In genomic region chr5:140286424-140286823, GRCh38 we compare ENCODE assay signal across 6 cellular contexts.
"Had no signal": no experiment of that assay in that cellular context is flagged by ENCODE, and none has a peak within 500 bp of the region (broad histone marks: within the 10 kb centered on the region; RNA-seq: fewer than 3 reads in every experiment).

No MANE protein-coding gene starts in this region.

- DNase-seq: H9, HCEC 1CT, IMR-90, KBM-7 had no signal

- H3K4me3 Mint-ChIP-seq: GM23338, H9 had no signal

- H3K27ac ChIP-seq: HL-60 had no signal

- H2AFZ ChIP-seq: GM23338 had no signal

- H3K4me2 ChIP-seq: GM23338 had no signal

- H3K4me1 Mint-ChIP-seq: GM23338, H9 had no signal

- H3K27ac Mint-ChIP-seq: GM23338, H9 had no signal

- H3K9me3 Mint-ChIP-seq: GM23338, H9 had no signal

- H3K4me3 ChIP-seq: GM23338 had no signal
